ENCODE assay signal across 16 cellular contexts in the genomic region with DNA sequence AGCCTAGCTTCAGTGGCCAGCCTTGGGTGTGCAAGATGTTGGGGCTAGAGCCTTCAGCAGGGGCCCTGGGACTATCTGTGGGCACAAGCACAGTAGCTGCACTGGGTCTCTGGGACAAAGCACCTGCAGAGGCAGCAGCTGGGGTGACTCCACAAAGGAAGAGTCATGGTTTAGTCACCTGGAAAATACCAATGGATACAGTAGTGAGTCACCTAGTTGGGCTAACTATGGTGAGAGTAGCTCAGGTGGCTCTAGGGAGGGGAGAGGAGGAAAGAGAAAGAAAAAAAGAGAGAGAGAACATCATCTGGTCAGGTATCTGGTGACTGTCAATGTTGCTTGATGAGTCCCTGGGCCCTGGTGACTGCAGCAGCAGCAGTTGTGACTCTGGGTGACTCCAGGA.
"Had no signal": no experiment of that assay in that cellular context is flagged by ENCODE, and none has a peak within 500 bp of the region (broad histone marks: within the 10 kb centered on the region; RNA-seq: fewer than 3 reads in every experiment).

No MANE protein-coding gene starts in this region.

- ATAC-seq: upper lobe of right lung had no signal

- H3K36me3 ChIP-seq: upper lobe of right lung had no signal

- DNase-seq: activated CD4-positive, alpha-beta T cell treated with anti-CD3 and anti-CD28 coated beads, Interleukin-2, amount 10 ng/mL, durations not matched to agents 7 days and 5 days; activated CD8-positive, alpha-beta memory T cell treated with anti-CD3 and anti-CD28 coated beads, Interleukin-2, amount 50 U/mL, for 48 hours; activated gamma-delta T cell treated with Interleukin-2 at 50 U/mL for 16 hours; activated naive CD8-positive, alpha-beta T cell treated with anti-CD3 and anti-CD28 coated beads for 36 hours; amygdala; cerebellar nuclear complex; effector memory CD4-positive, alpha-beta T cell; glutamatergic neuron; hypothalamus; midbrain; stimulated activated CD4-positive, alpha-beta T cell treated with anti-CD3 and anti-CD28 coated beads, Interleukin-2, amount 100 ng/mL, for 24 hours; stomach; testis; upper lobe of right lung had no signal

- H3K4me3 ChIP-seq: esophagus muscularis mucosa, lung, stomach, testis, upper lobe of right lung had no signal

- H3K27me3 ChIP-seq: esophagus muscularis mucosa, stomach, testis, upper lobe of right lung had no signal

- H3K9me3 ChIP-seq: esophagus muscularis mucosa, stomach, testis, upper lobe of right lung had no signal

- H3K27ac ChIP-seq: esophagus muscularis mucosa, stomach, testis, upper lobe of right lung had no signal

- H3K4me1 ChIP-seq: esophagus muscularis mucosa, stomach, testis, upper lobe of right lung had no signal
